22 cellular contexts compared by ENCODE assay signal in the genomic region with DNA sequence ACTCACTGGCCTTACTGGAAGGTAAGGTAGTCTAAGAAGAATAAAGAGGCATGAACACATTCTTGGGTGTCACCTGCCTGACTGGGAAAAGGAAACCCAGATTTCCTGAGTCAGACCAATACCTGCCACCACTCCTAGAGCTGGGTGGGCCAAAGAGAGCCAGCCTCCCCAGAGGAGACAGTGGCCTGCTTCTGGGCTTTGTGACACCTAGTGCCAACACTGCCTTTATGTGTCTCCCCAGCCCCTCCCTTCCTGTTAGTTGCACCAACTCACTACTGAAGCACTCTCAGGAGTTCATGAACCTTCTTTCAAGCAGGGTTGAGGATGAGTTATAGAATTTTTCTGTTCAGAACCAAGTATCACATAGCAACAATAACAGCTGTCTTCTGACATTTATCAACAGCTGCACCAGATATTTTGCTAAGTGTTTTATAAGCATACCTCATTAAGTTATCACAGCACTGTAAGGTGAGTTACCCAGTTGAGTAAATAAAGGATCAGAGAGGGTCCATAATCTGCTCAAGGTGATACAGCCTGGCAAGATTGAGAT.
"Had no signal": no experiment of that assay in that cellular context is flagged by ENCODE, and none has a peak within 500 bp of the region (broad histone marks: within the 10 kb centered on the region; RNA-seq: fewer than 3 reads in every experiment).

No MANE protein-coding gene starts in this region.

- H3K9me3 Mint-ChIP-seq: activated naive CD8-positive, alpha-beta T cell treated with anti-CD3 and anti-CD28 coated beads, Interleukin-2, amount 50 U/mL, for 24 hours; endodermal cell; nephron; type B pancreatic cell had no signal

- H3K4me3 Mint-ChIP-seq: activated naive CD8-positive, alpha-beta T cell treated with anti-CD3 and anti-CD28 coated beads, Interleukin-2, amount 50 U/mL, for 24 hours; endodermal cell; nephron; type B pancreatic cell had no signal

- H3K27ac ChIP-seq: body of pancreas, cardiac muscle cell, heart right ventricle, neutrophil, parathyroid adenoma, skin epidermis, thoracic aorta, vagina, VCaP had no signal

- H3K9ac ChIP-seq: parathyroid adenoma had no signal

- H3K9me3 ChIP-seq: body of pancreas, heart right ventricle, neutrophil, thoracic aorta, vagina had no signal

- H3K27me3 ChIP-seq: body of pancreas, cardiac muscle cell, heart right ventricle, neutrophil, vagina had no signal

- H3K4me3 ChIP-seq: body of pancreas, cardiac muscle cell, heart right ventricle, skin epidermis, thoracic aorta, vagina had no signal

- DNase-seq: activated effector memory CD4-positive, alpha-beta T cell treated with anti-CD3 and anti-CD28 coated beads, Interleukin-2, amount 50 U/mL, for 16 hours; activated naive CD8-positive, alpha-beta T cell treated with anti-CD3 and anti-CD28 coated beads, Interleukin-2, amount 50 U/mL, for 24 hours; activated T-cell treated with anti-CD3 and anti-CD28 coated beads, Interleukin-2, amount 50 U/mL, for 48 hours; body of pancreas; cortex of kidney; endodermal cell; heart right ventricle; islet precursor cell; left cardiac atrium; right cardiac atrium; stimulated activated CD4-positive, alpha-beta T cell treated with anti-CD3 and anti-CD28 coated beads, Interleukin-1b, Interleukin-23, amount 100 ng/mL, for 48 hours had no signal

- H3K27me3 Mint-ChIP-seq: activated naive CD8-positive, alpha-beta T cell treated with anti-CD3 and anti-CD28 coated beads, Interleukin-2, amount 50 U/mL, for 24 hours had no signal

- H3K36me3 Mint-ChIP-seq: type B pancreatic cell had no signal

- H3K4me1 Mint-ChIP-seq: activated naive CD8-positive, alpha-beta T cell treated with anti-CD3 and anti-CD28 coated beads, Interleukin-2, amount 50 U/mL, for 24 hours; endodermal cell had no signal

- H2AFZ ChIP-seq: parathyroid adenoma had no signal

- H3K4me1 ChIP-seq: body of pancreas, heart right ventricle, parathyroid adenoma, vagina had no signal

- H3K36me3 ChIP-seq: cardiac muscle cell, heart right ventricle, neutrophil, thoracic aorta, vagina had no signal

- H3K79me2 ChIP-seq: parathyroid adenoma had no signal

- ATAC-seq: activated CD4-positive, CD25-positive, alpha-beta regulatory T cell treated with anti-CD3 and anti-CD28 coated beads, Interleukin-2, amount 50 U/mL, for 24 hours; activated naive CD8-positive, alpha-beta T cell treated with anti-CD3 and anti-CD28 coated beads, Interleukin-2, amount 50 U/mL, for 24 hours; body of pancreas; heart right ventricle; left cardiac atrium; right cardiac atrium; SK-N-SH treated with all-trans-retinoic acid at 6 μM for 48 hours had no signal
